In genomic region chr14:36426113-36426512, GRCh38 we compare ENCODE assay signal across 26 cellular contexts.
"Had no signal": no experiment of that assay in that cellular context is flagged by ENCODE, and none has a peak within 500 bp of the region (broad histone marks: within the 10 kb centered on the region; RNA-seq: fewer than 3 reads in every experiment).

No MANE protein-coding gene starts in this region.

- H3K36me3 Mint-ChIP-seq: naive thymus-derived CD4-positive, alpha-beta T cell; natural killer cell; stimulated activated effector memory CD8-positive, alpha-beta T cell treated with anti-CD3 and anti-CD28 coated beads, Interleukin-12 subunit alpha, Interleukin-12 subunit beta, amount 100 ng/mL, for 72 hours; stimulated activated naive B cell treated with anti-CD40 and anti-IgM and Interleukin-4, amounts not matched to agents 10 μg/mL and 1 μg/mL and 100 μg/mL, for 72 hours had no signal

- H3K4me1 Mint-ChIP-seq: naive thymus-derived CD4-positive, alpha-beta T cell; natural killer cell; stimulated activated effector memory CD8-positive, alpha-beta T cell treated with anti-CD3 and anti-CD28 coated beads, Interleukin-12 subunit alpha, Interleukin-12 subunit beta, amount 100 ng/mL, for 72 hours; stimulated activated naive B cell treated with anti-CD40 and anti-IgM and Interleukin-4, amounts not matched to agents 10 μg/mL and 1 μg/mL and 100 μg/mL, for 72 hours had no signal

- H3K27me3 Mint-ChIP-seq: stimulated activated naive B cell treated with anti-CD40 and anti-IgM and Interleukin-4, amounts not matched to agents 10 μg/mL and 1 μg/mL and 100 μg/mL, for 72 hours had no signal

- DNase-seq: naive thymus-derived CD4-positive, alpha-beta T cell; natural killer cell; nephron progenitor cell; nucleus accumbens; pancreas; right cardiac atrium; small intestine; stimulated activated CD4-positive, alpha-beta T cell treated with anti-CD3 and anti-CD28 coated beads, Interleukin-15, amount 100 ng/mL, for 24 hours; stimulated activated CD4-positive, alpha-beta T cell treated with anti-CD3 and anti-CD28 coated beads, Interleukin-2, amount 100 ng/mL, for 24 hours; stimulated activated CD4-positive, alpha-beta T cell treated with anti-CD3 and anti-CD28 coated beads, Interleukin-2, amount 100 ng/mL, for 48 hours; stimulated activated CD4-positive, alpha-beta T cell treated with anti-CD3 and anti-CD28 coated beads, Interleukin-4, amount 100 ng/mL, for 24 hours; stimulated activated naive B cell treated with anti-CD40 and anti-IgM and Interleukin-4, amounts not matched to agents 10 μg/mL and 1 μg/mL and 100 μg/mL, for 72 hours; stimulated activated naive CD4-positive, alpha-beta T cell treated with Interleukin-2 at 50 U/mL for 16 hours; stomach; trophoblast cell; upper lobe of left lung had no signal

- H3K27me3 ChIP-seq: neutrophil, pancreas, stomach, thyroid gland, tibial nerve, upper lobe of left lung, vagina had no signal

- H3K4me1 ChIP-seq: pancreas, prostate gland, stomach, thyroid gland, upper lobe of left lung, vagina had no signal

- H3K9me3 Mint-ChIP-seq: nephron progenitor cell; neural crest cell; stimulated activated effector memory CD8-positive, alpha-beta T cell treated with anti-CD3 and anti-CD28 coated beads, Interleukin-12 subunit alpha, Interleukin-12 subunit beta, amount 100 ng/mL, for 72 hours; stimulated activated naive B cell treated with anti-CD40 and anti-IgM and Interleukin-4, amounts not matched to agents 10 μg/mL and 1 μg/mL and 100 μg/mL, for 72 hours had no signal

- H3K27ac ChIP-seq: neutrophil, pancreas, prostate gland, stomach, thoracic aorta, thyroid gland, tibial nerve, upper lobe of left lung, vagina had no signal

- H3K36me3 ChIP-seq: neutrophil, pancreas, prostate gland, stomach, thoracic aorta, thyroid gland, tibial nerve, upper lobe of left lung, vagina had no signal

- H3K4me3 Mint-ChIP-seq: naive thymus-derived CD4-positive, alpha-beta T cell; natural killer cell; nephron progenitor cell; neural crest cell; stimulated activated effector memory CD8-positive, alpha-beta T cell treated with anti-CD3 and anti-CD28 coated beads, Interleukin-12 subunit alpha, Interleukin-12 subunit beta, amount 100 ng/mL, for 72 hours; stimulated activated naive B cell treated with anti-CD40 and anti-IgM and Interleukin-4, amounts not matched to agents 10 μg/mL and 1 μg/mL and 100 μg/mL, for 72 hours; stimulated activated naive CD8-positive, alpha-beta T cell treated with anti-CD3 and anti-CD28 coated beads, Interleukin-15, Interleukin-2, amounts not matched to agents 100 ng/mL and 50 ng/mL, for 24 hours had no signal

- ATAC-seq: naive thymus-derived CD4-positive, alpha-beta T cell; natural killer cell; pancreas; right cardiac atrium; sciatic nerve; stimulated activated effector memory CD8-positive, alpha-beta T cell treated with anti-CD3 and anti-CD28 coated beads, Interleukin-12 subunit alpha, Interleukin-12 subunit beta, amount 100 ng/mL, for 72 hours; stimulated activated naive B cell treated with anti-CD40 and anti-IgM and Interleukin-4, amounts not matched to agents 10 μg/mL and 1 μg/mL and 100 μg/mL, for 72 hours had no signal

- H3K9me3 ChIP-seq: neutrophil, pancreas, prostate gland, stomach, thoracic aorta, thyroid gland, tibial nerve, upper lobe of left lung, vagina had no signal

- H3K27ac Mint-ChIP-seq: naive thymus-derived CD4-positive, alpha-beta T cell; natural killer cell; nephron progenitor cell; stimulated activated effector memory CD8-positive, alpha-beta T cell treated with anti-CD3 and anti-CD28 coated beads, Interleukin-12 subunit alpha, Interleukin-12 subunit beta, amount 100 ng/mL, for 72 hours; stimulated activated naive B cell treated with anti-CD40 and anti-IgM and Interleukin-4, amounts not matched to agents 10 μg/mL and 1 μg/mL and 100 μg/mL, for 72 hours; stimulated activated naive CD8-positive, alpha-beta T cell treated with anti-CD3 and anti-CD28 coated beads, Interleukin-15, Interleukin-2, amounts not matched to agents 100 ng/mL and 50 ng/mL, for 24 hours had no signal

- H3K4me3 ChIP-seq: pancreas, prostate gland, stomach, thoracic aorta, thyroid gland, tibial nerve, upper lobe of left lung, vagina had no signal
